In the genomic region with DNA sequence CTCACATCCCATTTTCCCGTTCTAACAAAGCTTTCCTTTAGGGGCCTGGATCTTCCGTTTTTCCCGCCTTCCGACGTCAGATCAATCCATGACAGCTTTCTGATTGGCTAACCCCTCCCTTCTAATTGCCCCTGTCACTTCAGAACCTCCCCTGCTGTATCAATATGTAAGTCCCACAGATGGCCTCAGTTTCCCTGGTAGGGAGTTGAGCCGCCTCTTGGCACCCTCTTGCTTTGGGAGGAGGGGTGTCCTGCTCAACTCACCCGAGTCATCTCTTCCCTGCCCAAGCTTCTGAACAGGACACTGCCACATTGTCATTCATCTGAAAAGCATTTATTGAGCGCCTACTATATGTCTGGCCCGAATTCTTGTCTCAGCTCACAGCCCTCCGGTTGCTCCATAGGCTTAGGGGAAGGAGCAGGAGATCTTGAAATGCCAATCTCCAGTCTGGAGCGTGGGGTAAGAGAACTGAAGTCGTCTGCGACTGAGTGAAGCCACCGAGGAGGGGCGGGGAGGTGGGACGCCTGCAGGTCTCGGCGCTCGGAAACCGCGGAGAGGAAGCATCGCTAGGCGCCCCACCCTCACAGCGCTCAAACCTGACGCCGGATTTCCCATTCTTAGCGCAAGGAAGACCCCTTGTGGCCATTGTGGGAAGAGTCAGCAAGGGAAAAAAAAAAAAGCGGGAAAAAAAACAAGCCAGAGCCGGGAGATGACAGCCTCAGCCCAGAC, we compare ENCODE assay signal across 8 cellular contexts. TPM values are rescaled to one million over a fixed set of nuclear protein-coding genes. Genes with fewer than 3 reads are reported as not detected.
A peak's percentile ranks its signal among the peaks of the same experiment; 100 is the strongest.
DNase-seq lines count a peak whose midpoint lies in the region; ATAC-seq and TF ChIP-seq lines count a peak whose summit lies in the region.

No MANE protein-coding gene starts in this region.

- peak overlapping the region; percentile 72 to 93 (median 88) for H3K4me3 Mint-ChIP-seq in naive thymus-derived CD4-positive, alpha-beta T cell
- H3K4me3 Mint-ChIP-seq in stimulated activated effector memory CD8-positive, alpha-beta T cell treated with anti-CD3 and anti-CD28 coated beads, Interleukin-12 subunit alpha, Interleukin-12 subunit beta, amount 100 ng/mL, for 72 hours: peak overlapping the region; percentile 85

- peak overlapping the region in 8 of 9 donors; percentile 45 to 93 (median 82) for H3K27ac Mint-ChIP-seq in naive thymus-derived CD4-positive, alpha-beta T cell
- peak overlapping the region; percentile 74 for H3K27ac Mint-ChIP-seq in stimulated activated effector memory CD8-positive, alpha-beta T cell treated with anti-CD3 and anti-CD28 coated beads, Interleukin-12 subunit alpha, Interleukin-12 subunit beta, amount 100 ng/mL, for 72 hours

- intact Hi-C loops in naive thymus-derived CD4-positive, alpha-beta T cell (cut with micrococcal nuclease): loop anchor here (1.0 to 10.0 kb wide), 7 partner anchors 9 to 1602 kb away; a partner anchor contains a TSS

- TF ChIP-seq CTCF in GM10248 (IDR thresholded peaks at IDR 0.05; ENCODE audit: control extremely low read depth, extremely low read depth, low read depth, missing control alignments): peak; percentile 77

- H3K4me3 ChIP-seq in Karpas-422 (ENCODE audit: low read length): peak overlapping the region; percentile 70
- peak overlapping the region; percentile 70 for H3K4me3 ChIP-seq in naive thymus-derived CD4-positive, alpha-beta T cell (ENCODE audit: low read length)

- peak; percentile 76 for ATAC-seq in naive thymus-derived CD4-positive, alpha-beta T cell
- peak; percentile 57 for ATAC-seq in stimulated activated effector memory CD8-positive, alpha-beta T cell treated with anti-CD3 and anti-CD28 coated beads, Interleukin-12 subunit alpha, Interleukin-12 subunit beta, amount 100 ng/mL, for 72 hours
- no peak for ATAC-seq in GM21619 (IDR thresholded peaks at IDR 0.05; ENCODE audit: unreplicated experiment)

- H3K4me1 ChIP-seq in Karpas-422 (ENCODE audit: low read length): peaks cover 46% of the 10 kb centered on the region
- peaks cover 25 to 35% of the 10 kb centered on the region in 2 donors for H3K4me1 ChIP-seq in naive thymus-derived CD4-positive, alpha-beta T cell (ENCODE audit: control insufficient read depth in 2 of 2, insufficient read depth in 2 of 2, low read length in 2 of 2)

- H3K36me3 ChIP-seq in Karpas-422 (ENCODE audit: insufficient read depth, low read length): no peaks in the 10 kb centered on the region
- H3K36me3 ChIP-seq in naive thymus-derived CD4-positive, alpha-beta T cell (ENCODE audit: control insufficient read depth in 2 of 3, insufficient read depth in 3 of 3, low read length in 3 of 3): no peaks in the 10 kb centered on the region

- peak overlapping the region; percentile 72 for H3K4me2 ChIP-seq in Karpas-422 (ENCODE audit: low read depth, low read length, poor library complexity, severe bottlenecking)

- no peaks in the 10 kb centered on the region for H3K36me3 Mint-ChIP-seq in naive thymus-derived CD4-positive, alpha-beta T cell
- no peaks in the 10 kb centered on the region for H3K36me3 Mint-ChIP-seq in stimulated activated effector memory CD8-positive, alpha-beta T cell treated with anti-CD3 and anti-CD28 coated beads, Interleukin-12 subunit alpha, Interleukin-12 subunit beta, amount 100 ng/mL, for 72 hours

- peak overlapping the region; percentile 67 for H3K9ac ChIP-seq in Karpas-422 (ENCODE audit: low read length)

- no peaks in the 10 kb centered on the region for H4K20me1 ChIP-seq in Karpas-422 (ENCODE audit: insufficient read depth, low read depth, low read length)

- DNase-seq in GM10248 (ENCODE audit: extremely low spot score) (peak; percentile 81), Karpas-422 (peak; percentile 95), fibroblast of gingiva (ENCODE audit: low read depth) (peak; percentile 63)
- peak; percentile 82 for DNase-seq in activated T-cell treated with anti-CD3 and anti-CD28 coated beads, Interleukin-2, amount 50 U/mL, for 1 hour
- DNase-seq in naive thymus-derived CD4-positive, alpha-beta T cell: peak; percentile 53 to 83 (median 79)
- DNase-seq in stimulated activated effector memory CD8-positive, alpha-beta T cell treated with anti-CD3 and anti-CD28 coated beads, Interleukin-12 subunit alpha, Interleukin-12 subunit beta, amount 100 ng/mL, for 72 hours (ENCODE audit: low spot score in 2 of 2): peak; percentile 43 to 78

- H3K27me3 ChIP-seq in Karpas-422 (ENCODE audit: low read length): no peaks in the 10 kb centered on the region
- H3K27me3 ChIP-seq in naive thymus-derived CD4-positive, alpha-beta T cell (ENCODE audit: control insufficient read depth in 2 of 2, insufficient read depth in 2 of 2, low read length in 2 of 2): no peaks in the 10 kb centered on the region

- POLR2A ChIA-PET in GM10248 (lab: Yijun Ruan, JAX): no interaction called here
- POLR2A ChIA-PET in naive thymus-derived CD4-positive, alpha-beta T cell (lab: Charles Lee): interaction anchor here (0.6 to 1.5 kb wide), 6 partner anchors 9 to 1867 kb away, joined by 3 to 9 read pairs (median 3); a partner anchor contains a TSS

- no peaks in the 10 kb centered on the region for H3K9me3 Mint-ChIP-seq in naive thymus-derived CD4-positive, alpha-beta T cell
- H3K9me3 Mint-ChIP-seq in stimulated activated effector memory CD8-positive, alpha-beta T cell treated with anti-CD3 and anti-CD28 coated beads, Interleukin-12 subunit alpha, Interleukin-12 subunit beta, amount 100 ng/mL, for 72 hours: no peaks in the 10 kb centered on the region

- H3K27me3 Mint-ChIP-seq in naive thymus-derived CD4-positive, alpha-beta T cell: peaks cover 0 to 32% (median 4%) of the 10 kb centered on the region in 5 donors

- H3K9me3 ChIP-seq in Karpas-422 (ENCODE audit: low read length): no peaks in the 10 kb centered on the region
- H3K9me3 ChIP-seq in naive thymus-derived CD4-positive, alpha-beta T cell (ENCODE audit: control insufficient read depth in 2 of 3, low read length in 3 of 3): no peaks in the 10 kb centered on the region

- no peaks in the 10 kb centered on the region for H3K9me2 ChIP-seq in Karpas-422 (replicated peaks; ENCODE audit: insufficient read depth, low read length)

- CTCF ChIA-PET in GM10248 (lab: Yijun Ruan, JAX): interaction anchor here (0.6 to 4.7 kb wide), 33 partner anchors 8 to 230 kb away, joined by 3 to 49 read pairs (median 7); a partner anchor contains a TSS
- CTCF ChIA-PET in naive thymus-derived CD4-positive, alpha-beta T cell (lab: Charles Lee): interaction anchor here (0.6 to 3.0 kb wide), 16 partner anchors 9 to 470 kb away, joined by 3 to 13 read pairs (median 4); a partner anchor contains a TSS

- peak overlapping the region; percentile 68 for H2AFZ ChIP-seq in Karpas-422 (ENCODE audit: low read length)

- no peaks in the 10 kb centered on the region for H3K79me2 ChIP-seq in Karpas-422 (ENCODE audit: low read length)

- peaks cover 18 to 52% (median 32%) of the 10 kb centered on the region in 7 donors for H3K4me1 Mint-ChIP-seq in naive thymus-derived CD4-positive, alpha-beta T cell
- H3K4me1 Mint-ChIP-seq in stimulated activated effector memory CD8-positive, alpha-beta T cell treated with anti-CD3 and anti-CD28 coated beads, Interleukin-12 subunit alpha, Interleukin-12 subunit beta, amount 100 ng/mL, for 72 hours: peaks cover 27% of the 10 kb centered on the region

- peak overlapping the region; percentile 67 for H3K27ac ChIP-seq in Karpas-422 (ENCODE audit: low read length)
- peak overlapping the region; percentile 50 for H3K27ac ChIP-seq in naive thymus-derived CD4-positive, alpha-beta T cell (ENCODE audit: low read depth, low read length)

TF ChIP-seq in PFSK-1, 5 proteins besides CTCF, POLR2A, EP300 and RAD21:
- TF ChIP-seq, protein P1, sequence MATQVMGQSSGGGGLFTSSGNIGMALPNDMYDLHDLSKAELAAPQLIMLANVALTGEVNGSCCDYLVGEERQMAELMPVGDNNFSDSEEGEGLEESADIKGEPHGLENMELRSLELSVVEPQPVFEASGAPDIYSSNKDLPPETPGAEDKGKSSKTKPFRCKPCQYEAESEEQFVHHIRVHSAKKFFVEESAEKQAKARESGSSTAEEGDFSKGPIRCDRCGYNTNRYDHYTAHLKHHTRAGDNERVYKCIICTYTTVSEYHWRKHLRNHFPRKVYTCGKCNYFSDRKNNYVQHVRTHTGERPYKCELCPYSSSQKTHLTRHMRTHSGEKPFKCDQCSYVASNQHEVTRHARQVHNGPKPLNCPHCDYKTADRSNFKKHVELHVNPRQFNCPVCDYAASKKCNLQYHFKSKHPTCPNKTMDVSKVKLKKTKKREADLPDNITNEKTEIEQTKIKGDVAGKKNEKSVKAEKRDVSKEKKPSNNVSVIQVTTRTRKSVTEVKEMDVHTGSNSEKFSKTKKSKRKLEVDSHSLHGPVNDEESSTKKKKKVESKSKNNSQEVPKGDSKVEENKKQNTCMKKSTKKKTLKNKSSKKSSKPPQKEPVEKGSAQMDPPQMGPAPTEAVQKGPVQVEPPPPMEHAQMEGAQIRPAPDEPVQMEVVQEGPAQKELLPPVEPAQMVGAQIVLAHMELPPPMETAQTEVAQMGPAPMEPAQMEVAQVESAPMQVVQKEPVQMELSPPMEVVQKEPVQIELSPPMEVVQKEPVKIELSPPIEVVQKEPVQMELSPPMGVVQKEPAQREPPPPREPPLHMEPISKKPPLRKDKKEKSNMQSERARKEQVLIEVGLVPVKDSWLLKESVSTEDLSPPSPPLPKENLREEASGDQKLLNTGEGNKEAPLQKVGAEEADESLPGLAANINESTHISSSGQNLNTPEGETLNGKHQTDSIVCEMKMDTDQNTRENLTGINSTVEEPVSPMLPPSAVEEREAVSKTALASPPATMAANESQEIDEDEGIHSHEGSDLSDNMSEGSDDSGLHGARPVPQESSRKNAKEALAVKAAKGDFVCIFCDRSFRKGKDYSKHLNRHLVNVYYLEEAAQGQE (IDR thresholded peaks at IDR 0.05; ENCODE audit: insufficient read depth in 1 of 2, low read depth in 2 of 2, low read length in 2 of 2): no peak
- 0 out of 2 replicates have a peak, but pooled peaks have one; percentile 24 for TF ChIP-seq SIN3A (IDR thresholded peaks at IDR 0.05; ENCODE audit: borderline replicate concordance, insufficient read depth, low read length)
TF ChIP-seq in PFSK-1: peak in this region for 1.

RNA-seq across cellular contexts. Expression of a gene that starts 28.0 kb away (rescaled TPM):
- 39.8 and 43.3 TPM in 2 replicates for total RNA-seq in Karpas-422 (2014; rRNA removed; shearing (Covaris generic); ENCODE audit: low replicate concordance)
- 16.1 TPM for polyA plus RNA-seq in PFSK-1 (2012; ENCODE audit: insufficient read length, low read depth)
- total RNA-seq in naive thymus-derived CD4-positive, alpha-beta T cell: 10 to 100 TPM in 4 of 5 experiments, 1 to 10 TPM in 1; 9.4 to 29.9 (median 22.2) TPM
- 10 to 100 TPM; 20.6 to 25.0 TPM for polyA plus RNA-seq in naive thymus-derived CD4-positive, alpha-beta T cell
